ENCODE assay signal across 10 cellular contexts in the genomic region with DNA sequence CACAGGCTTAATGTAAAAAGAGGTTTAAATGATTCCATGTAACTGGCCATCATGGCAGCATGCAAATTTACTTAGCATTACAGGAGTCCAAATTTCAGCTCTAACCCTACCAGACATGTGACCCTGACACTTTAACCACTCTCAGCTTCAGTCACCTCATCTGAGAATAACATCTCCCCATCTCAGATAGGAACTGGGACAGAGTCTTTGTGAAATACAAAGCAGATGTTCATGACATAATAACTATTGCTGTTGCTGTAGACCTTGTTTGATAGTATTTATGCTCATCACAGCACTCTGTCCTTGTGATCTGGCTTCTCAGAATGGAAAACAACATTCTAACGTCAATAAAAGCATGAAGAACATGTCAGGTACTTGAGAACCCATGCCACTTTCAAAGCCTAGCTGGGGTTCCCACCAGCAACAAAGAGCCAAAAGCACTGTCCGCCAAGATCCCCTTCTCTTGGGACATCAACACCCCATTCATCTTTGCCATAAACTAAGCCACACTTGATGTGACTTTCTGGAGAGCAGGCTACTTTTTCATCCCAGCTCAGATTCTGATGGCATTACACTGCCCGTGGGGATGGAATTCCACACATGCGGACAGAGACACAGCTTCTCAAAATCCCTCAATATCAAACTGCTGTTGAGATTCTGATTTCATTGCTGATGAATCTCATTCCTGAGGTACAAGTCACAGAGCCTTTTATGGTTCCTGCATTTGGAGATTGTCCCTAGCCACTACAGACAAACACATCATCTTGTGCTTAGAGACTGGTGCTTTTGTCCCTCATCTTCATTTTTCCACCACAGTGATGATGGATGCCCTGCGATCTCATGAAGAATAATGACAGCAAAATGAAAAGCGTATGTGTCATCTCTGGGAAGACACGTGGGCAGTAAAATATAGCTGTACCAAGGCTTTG.
DNase-seq lines count a peak whose midpoint lies in the region; ATAC-seq lines count a peak whose summit lies in the region.
"Had no signal": no experiment of that assay in that cellular context is flagged by ENCODE, and none has a peak within 500 bp of the region (broad histone marks: within the 10 kb centered on the region; RNA-seq: fewer than 3 reads in every experiment).

No MANE protein-coding gene starts in this region.

- H3K27ac Mint-ChIP-seq in activated naive CD4-positive, alpha-beta T cell treated with anti-CD3 and anti-CD28 coated beads for 36 hours: peak overlapping the region; percentile 74

- H3K4me3 Mint-ChIP-seq in activated naive CD4-positive, alpha-beta T cell treated with anti-CD3 and anti-CD28 coated beads for 36 hours: no peak overlapping the region

- DNase-seq in activated naive CD4-positive, alpha-beta T cell treated with anti-CD3 and anti-CD28 coated beads for 36 hours: no peak
- no peak for DNase-seq in activated naive CD4-positive, alpha-beta T cell treated with anti-CD3 and anti-CD28 coated beads, Interleukin-2, amount 50 U/mL, for 16 hours
- DNase-seq in amniotic stem cell (lab: John Stamatoyannopoulos, UW): peak; percentile 40
- no peak for DNase-seq in DMS 273 treated with DMSO at 0.1 percent for 48 hours (lab: John Stamatoyannopoulos, UW)
- no peak for DNase-seq in NK-92 (lab: John Stamatoyannopoulos, UW; ENCODE audit: unreplicated experiment)
- DNase-seq in stimulated activated CD4-positive, alpha-beta T cell treated with anti-CD3 and anti-CD28 coated beads, Interleukin-12 subunit alpha, Interleukin-12 subunit beta, amount 100 ng/mL, for 4 hours: no peak

- no peaks in the 10 kb centered on the region for H3K9me3 Mint-ChIP-seq in activated naive CD4-positive, alpha-beta T cell treated with anti-CD3 and anti-CD28 coated beads for 36 hours

- peak; percentile 47 for ATAC-seq in HG03060 (IDR thresholded peaks at IDR 0.05; ENCODE audit: low read depth, unreplicated experiment)

- intact Hi-C loops in activated naive CD4-positive, alpha-beta T cell treated with anti-CD3 and anti-CD28 coated beads for 36 hours (cut with micrococcal nuclease): no loop called here

- peak overlapping the region; percentile 30 for H3K27ac ChIP-seq in temporal lobe (ENCODE audit: low read depth, low read length)
- H3K27ac ChIP-seq: C4-2B, SK-N-MC had no signal

- no peaks in the 10 kb centered on the region for H3K36me3 Mint-ChIP-seq in activated naive CD4-positive, alpha-beta T cell treated with anti-CD3 and anti-CD28 coated beads for 36 hours (ENCODE audit: low read depth)

- CTCF ChIA-PET in activated naive CD4-positive, alpha-beta T cell treated with anti-CD3 and anti-CD28 coated beads for 36 hours (lab: Charles Lee): interaction anchor here (1.0 to 1.3 kb wide), 5 partner anchors 7 to 72 kb away, joined by 3 to 6 read pairs (median 3); no protein-coding TSS in a partner anchor

- peaks cover 87% of the 10 kb centered on the region for H3K4me1 Mint-ChIP-seq in activated naive CD4-positive, alpha-beta T cell treated with anti-CD3 and anti-CD28 coated beads for 36 hours (ENCODE audit: low read depth)

- no peaks in the 10 kb centered on the region for H3K27me3 Mint-ChIP-seq in activated naive CD4-positive, alpha-beta T cell treated with anti-CD3 and anti-CD28 coated beads for 36 hours (ENCODE audit: low read depth)
